27 cellular contexts compared by ENCODE assay signal in the genomic region with DNA sequence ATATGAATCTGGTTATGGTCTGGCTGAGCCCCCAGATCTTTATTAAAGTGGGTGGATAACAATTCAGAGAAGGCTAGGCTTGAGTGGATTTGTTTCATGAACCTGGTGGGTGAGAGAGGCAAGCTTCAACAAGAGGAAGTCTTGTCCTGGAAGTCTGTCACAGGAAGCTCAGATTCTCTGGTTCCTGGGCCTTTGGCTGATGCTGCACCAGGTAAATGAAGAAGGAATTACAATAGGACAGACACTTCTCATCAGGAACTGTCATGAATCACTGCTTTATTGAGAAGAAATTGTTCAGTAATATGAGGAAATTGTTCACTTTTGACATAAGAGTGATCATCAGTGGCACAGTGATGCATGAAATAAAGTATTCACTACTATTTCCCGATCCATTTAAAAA.
"Had no signal": no experiment of that assay in that cellular context is flagged by ENCODE, and none has a peak within 500 bp of the region (broad histone marks: within the 10 kb centered on the region; RNA-seq: fewer than 3 reads in every experiment).

No MANE protein-coding gene starts in this region.

- H3K9me3 ChIP-seq: adrenal gland, ascending aorta, breast epithelium had no signal

- H3K4me1 ChIP-seq: breast epithelium had no signal

- H3K27ac ChIP-seq: adrenal gland, breast epithelium, coronary artery, WERI-Rb-1 had no signal

- FAIRE-seq: frontal cortex had no signal

- ATAC-seq: activated CD4-positive, alpha-beta T cell treated with anti-CD3 and anti-CD28 coated beads for 36 hours; activated CD8-positive, alpha-beta memory T cell treated with anti-CD3 and anti-CD28 coated beads, Interleukin-2, amount 10 ng/mL, durations not matched to agents 7 days and 5 days; activated CD8-positive, alpha-beta T cell treated with anti-CD3 and anti-CD28 coated beads, Interleukin-2, amount 10 ng/mL, durations not matched to agents 7 days and 5 days; activated naive CD8-positive, alpha-beta T cell treated with anti-CD3 and anti-CD28 coated beads, Interleukin-2, amount 50 U/mL, for 24 hours; effector memory CD8-positive, alpha-beta T cell; esophagus mucosa; T-cell had no signal

- H3K4me3 ChIP-seq: adrenal gland, ascending aorta, breast epithelium, coronary artery had no signal

- H3K27me3 ChIP-seq: adrenal gland, ascending aorta, breast epithelium had no signal

- DNase-seq: activated CD4-positive, alpha-beta memory T cell treated with anti-CD3 and anti-CD28 coated beads for 36 hours; activated CD4-positive, alpha-beta T cell treated with anti-CD3 and anti-CD28 coated beads for 36 hours; activated CD4-positive, alpha-beta T cell treated with anti-CD3 and anti-CD28 coated beads, Interleukin-2, amount 10 ng/mL, durations not matched to agents 24 days and 14 days; activated CD4-positive, CD25-positive, alpha-beta regulatory T cell; activated CD4-positive, CD25-positive, alpha-beta regulatory T cell treated with anti-CD3 and anti-CD28 coated beads, Interleukin-2, amount 50 U/mL, for 72 hours; activated CD8-positive, alpha-beta memory T cell treated with anti-CD3 and anti-CD28 coated beads, Interleukin-2, amount 10 ng/mL, durations not matched to agents 7 days and 5 days; activated CD8-positive, alpha-beta memory T cell treated with anti-CD3 and anti-CD28 coated beads, Interleukin-2, amount 50 U/mL, for 4 hours; activated CD8-positive, alpha-beta T cell treated with anti-CD3 and anti-CD28 coated beads, Interleukin-2, amount 10 ng/mL, durations not matched to agents 7 days and 5 days; activated effector memory CD4-positive, alpha-beta T cell treated with anti-CD3 and anti-CD28 coated beads, Interleukin-2, amount 50 U/mL, for 16 hours; activated naive CD4-positive, alpha-beta T cell treated with anti-CD3 and anti-CD28 coated beads for 36 hours; activated naive CD8-positive, alpha-beta T cell treated with anti-CD3 and anti-CD28 coated beads for 36 hours; activated naive CD8-positive, alpha-beta T cell treated with anti-CD3 and anti-CD28 coated beads, Interleukin-2, amount 50 U/mL, for 24 hours; activated T-cell treated with anti-CD3 and anti-CD28 coated beads, Interleukin-2, amount 50 U/mL, for 1 hour; activated T-cell treated with anti-CD3 and anti-CD28 coated beads, Interleukin-2, amount 50 U/mL, for 48 hours; adrenal gland; effector CD4-positive, alpha-beta T cell; effector memory CD8-positive, alpha-beta T cell; foreskin fibroblast; head of caudate nucleus; T-cell; T-helper 9 cell; WERI-Rb-1 had no signal

- H3K36me3 ChIP-seq: adrenal gland, ascending aorta, breast epithelium, WERI-Rb-1 had no signal
